8 cellular contexts compared by ENCODE assay signal in the genomic region with DNA sequence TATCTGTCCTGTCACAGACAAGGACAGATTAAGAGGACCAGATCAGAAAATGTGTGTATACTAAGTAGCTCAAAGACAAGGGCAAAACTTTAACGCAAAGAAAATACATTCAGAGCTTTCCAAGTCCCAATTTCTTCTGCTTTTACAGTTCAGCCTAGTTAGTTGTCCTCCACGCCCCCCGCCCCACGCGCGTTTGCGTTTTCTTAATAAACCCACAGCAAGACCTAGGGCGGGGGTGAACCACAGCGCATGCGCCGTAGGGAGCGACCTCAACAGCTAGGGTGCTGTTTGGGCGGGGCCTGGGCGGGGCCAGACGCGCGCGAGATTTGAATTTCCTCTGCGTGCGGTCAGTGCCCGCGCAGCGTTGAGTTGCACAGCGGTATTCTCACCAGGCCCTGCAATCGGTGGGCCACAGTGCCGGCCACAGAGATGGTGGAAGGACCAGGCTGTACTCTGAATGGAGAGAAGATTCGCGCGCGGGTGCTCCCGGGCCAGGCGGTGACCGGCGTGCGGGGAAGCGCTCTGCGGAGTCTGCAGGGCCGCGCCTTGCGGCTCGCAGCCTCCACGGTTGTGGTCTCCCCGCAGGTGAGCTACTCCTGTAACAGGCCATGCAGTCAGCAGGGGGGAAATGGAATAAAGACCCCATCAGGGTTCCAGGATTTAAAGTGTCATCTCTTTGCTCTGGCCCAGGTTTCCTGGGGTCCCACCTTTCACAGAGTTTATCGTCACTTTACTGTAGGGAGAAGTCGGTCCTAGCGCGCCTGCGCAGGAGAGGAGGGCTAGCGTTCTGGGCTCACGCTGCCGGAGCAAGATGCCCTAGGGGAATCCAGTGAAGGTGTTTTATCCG. TPM values are rescaled to one million over a fixed set of nuclear protein-coding genes. Genes with fewer than 3 reads are reported as not detected.
DNase-seq lines count a peak whose midpoint lies in the region; ATAC-seq, FAIRE-seq and TF ChIP-seq lines count a peak whose summit lies in the region.

A gene with protein sequence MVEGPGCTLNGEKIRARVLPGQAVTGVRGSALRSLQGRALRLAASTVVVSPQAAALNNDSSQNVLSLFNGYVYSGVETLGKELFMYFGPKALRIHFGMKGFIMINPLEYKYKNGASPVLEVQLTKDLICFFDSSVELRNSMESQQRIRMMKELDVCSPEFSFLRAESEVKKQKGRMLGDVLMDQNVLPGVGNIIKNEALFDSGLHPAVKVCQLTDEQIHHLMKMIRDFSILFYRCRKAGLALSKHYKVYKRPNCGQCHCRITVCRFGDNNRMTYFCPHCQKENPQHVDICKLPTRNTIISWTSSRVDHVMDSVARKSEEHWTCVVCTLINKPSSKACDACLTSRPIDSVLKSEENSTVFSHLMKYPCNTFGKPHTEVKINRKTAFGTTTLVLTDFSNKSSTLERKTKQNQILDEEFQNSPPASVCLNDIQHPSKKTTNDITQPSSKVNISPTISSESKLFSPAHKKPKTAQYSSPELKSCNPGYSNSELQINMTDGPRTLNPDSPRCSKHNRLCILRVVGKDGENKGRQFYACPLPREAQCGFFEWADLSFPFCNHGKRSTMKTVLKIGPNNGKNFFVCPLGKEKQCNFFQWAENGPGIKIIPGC (plus strand): TSS at position 350 of the 847 bp plus-strand sequence. CDS start 80 bp downstream, at position 430.

- H3K27me3 ChIP-seq in H1 (replicated peaks in 1 of 4; ENCODE audit: control insufficient read depth in 3 of 4, extremely low read depth in 1 of 4, insufficient read depth in 3 of 4, low read length in 3 of 4): no peaks in the 10 kb centered on the region

- no peak within 1 kb of the TSS for H2BK20ac ChIP-seq in H1 (ENCODE audit: low read length)

- ATAC-seq in GM19467 (IDR thresholded peaks at IDR 0.05; ENCODE audit: unreplicated experiment): peak; percentile 92

- no peak within 1 kb of the TSS for H3K56ac ChIP-seq in H1 (replicated peaks; ENCODE audit: insufficient read length, low read depth, low read length)

- H3K23me2 ChIP-seq in H1 (ENCODE audit: low read depth, low read length): no peaks in the 10 kb centered on the region; the same call in 1 of the 2 replicates

- POLR2A ChIA-PET in H1 (lab: Charles Lee; ENCODE audit: partially characterized antibody): interaction anchor here (0.7 to 1.0 kb wide), 2 partner anchors 25 to 132 kb away, joined by 3 read pairs; partner anchors contain the start of gene AGA

- DNase-seq in CMK (ENCODE audit: low read depth): peak; percentile 75
- peak; percentile 88 for DNase-seq in HPDE6-E6E7 (ENCODE audit: extremely low spot score)
- DNase-seq in NK-92 (lab: John Stamatoyannopoulos, UW; ENCODE audit: unreplicated experiment): peak; percentile 56
- DNase-seq in activated CD8-positive, alpha-beta memory T cell treated with anti-CD3 and anti-CD28 coated beads for 1 hour (ENCODE audit: extremely low read depth in 1 of 2, low read depth in 1 of 2): peak; percentile 88 to 94
- peak; percentile 61 to 90 for DNase-seq in H1 (ENCODE audit: low read depth in 1 of 2, low spot score in 2 of 2)
- peak; percentile 96 for DNase-seq in mesenteric fat pad (ENCODE audit: low spot score)
- DNase-seq in stimulated activated CD8-positive, alpha-beta memory T cell treated with anti-CD3 and anti-CD28 coated beads, Interleukin-15, amount 100 ng/mL, for 1 hour (ENCODE audit: low read depth): peak; percentile 96

- no peak for TF ChIP-seq RAD21 in H1 (IDR thresholded peaks at IDR 0.05 in 1 of 2, conservative IDR thresholded peaks at IDR 0.05 in 1 of 2; ENCODE audit: low read depth in 2 of 2, low read length in 2 of 2)

- no peak within 1 kb of the TSS for H3K27ac ChIP-seq in H1 (ENCODE audit: low read depth, low read length)

- H4K91ac ChIP-seq in H1 (replicated peaks; ENCODE audit: insufficient read length, low read length): no peak within 1 kb of the TSS

- no peak within 1 kb of the TSS for H2AK5ac ChIP-seq in H1 (ENCODE audit: low read depth, low read length)

- H3K79me2 ChIP-seq in H1 (ENCODE audit: control insufficient read depth in 1 of 2, insufficient read depth in 2 of 2, low read length in 2 of 2): peaks cover 0 to 6% of the 10 kb centered on the region in 2 experiments; a peak in 2 of 4 replicates

- 0 out of 2 replicates have a peak within 1 kb of the TSS, but pooled peaks have one; percentile 83 for H4K8ac ChIP-seq in H1 (ENCODE audit: extremely low read depth, insufficient read depth, low read length)

- H2AFZ ChIP-seq in H1 (ENCODE audit: low read length): peak within 1 kb of the TSS; percentile 74

- H3K18ac ChIP-seq in H1 (ENCODE audit: extremely low read depth, low read length): peak within 1 kb of the TSS; percentile 10; the same call in 1 of the 2 replicates

- no peak within 1 kb of the TSS for H2BK120ac ChIP-seq in H1 (replicated peaks; ENCODE audit: low read depth, low read length)

- H3K4me3 ChIP-seq in H1 (ENCODE audit: extremely low read depth in 1 of 4, insufficient read depth in 2 of 4, low read depth in 3 of 4, low read length in 4 of 4): peak within 1 kb of the TSS; percentile 60 to 83 (median 80)

- H3K9ac ChIP-seq in H1 (replicated peaks in 1 of 4; ENCODE audit: extremely low read depth in 1 of 4, low read depth in 3 of 4, low read length in 3 of 4): peak within 1 kb of the TSS in 3 of 4 experiments; percentile 56 to 90 (median 64); a peak in 6 of 7 replicates

- no peak within 1 kb of the TSS for H3K14ac ChIP-seq in H1 (ENCODE audit: insufficient read length)

- H2BK15ac ChIP-seq in H1 (ENCODE audit: low read length): no peak within 1 kb of the TSS

- H3K36me3 ChIP-seq in H1 (ENCODE audit: control insufficient read depth in 2 of 4, insufficient read depth in 4 of 4, low read length in 3 of 4): no peaks in the 10 kb centered on the region

- H2BK12ac ChIP-seq in H1 (ENCODE audit: low read depth, low read length): no peak within 1 kb of the TSS

- no peak within 1 kb of the TSS for H3K23ac ChIP-seq in H1 (ENCODE audit: insufficient read length)

- TF ChIP-seq POLR2A in H1 (IDR thresholded peaks at IDR 0.05; ENCODE audit: control extremely low read depth in 1 of 2, low read depth in 2 of 2, low read length in 2 of 2): peak; percentile 19 to 83

- peak within 1 kb of the TSS; percentile 45; the same call in 1 of the 2 replicates for H2BK5ac ChIP-seq in H1 (ENCODE audit: low read depth, low read length)

- FAIRE-seq in H1 (lab: Jason Lieb, UNC): no peak

- H4K20me1 ChIP-seq in H1 (replicated peaks in 1 of 2; ENCODE audit: control insufficient read depth in 1 of 2, insufficient read depth in 2 of 2, low read length in 2 of 2): no peaks in the 10 kb centered on the region

- H3K79me1 ChIP-seq in H1 (ENCODE audit: low read depth, low read length): no peaks in the 10 kb centered on the region

- WGBS in H1 (ENCODE audit: extremely low coverage in 1 of 2, insufficient coverage in 1 of 2, insufficient read length in 1 of 2, insufficient replicate concordance in 2 of 2, low coverage in 1 of 2, low lambda C conversion rate in 2 of 2, missing lambda C conversion rate in 1 of 2), 2 experiments: 3% methylated on average over 52 of the region's 52 CpGs; no CpG with 5 or more reads in 1 of the 2 experiments

- no peak for TF ChIP-seq CTCF in H1 (IDR thresholded peaks at IDR 0.05; ENCODE audit: control extremely low read depth in 1 of 3, insufficient read depth in 1 of 3, low read depth in 1 of 3, low read length in 3 of 3)

- H3K4me2 ChIP-seq in H1 (ENCODE audit: insufficient read depth in 1 of 2, low read depth in 2 of 2, low read length in 2 of 2): peak within 1 kb of the TSS; percentile 59 to 70

- CTCF ChIA-PET in H1 (lab: Charles Lee; ENCODE audit: partially characterized antibody): interaction anchor here (0.6 to 1.7 kb wide), 4 partner anchors 15 to 553 kb away, joined by 3 to 4 read pairs (median 4); no protein-coding TSS in a partner anchor

- no peak within 1 kb of the TSS for H3K4ac ChIP-seq in H1 (replicated peaks; ENCODE audit: insufficient read length, low read depth, low read length)

- TF ChIP-seq EP300 in H1 (IDR thresholded peaks at IDR 0.05; ENCODE audit: borderline replicate concordance in 1 of 2, low read depth in 2 of 2, low read length in 2 of 2): no peak

- no peaks in the 10 kb centered on the region for H3K9me3 ChIP-seq in H1 (ENCODE audit: insufficient read depth in 2 of 2, low read depth in 1 of 2, low read length in 1 of 2)

- peak within 1 kb of the TSS; percentile 48 for H4K5ac ChIP-seq in H1 (ENCODE audit: insufficient read length, low read depth, low read length)

- no peaks in the 10 kb centered on the region for H3K4me1 ChIP-seq in H1 (replicated peaks in 1 of 4; ENCODE audit: control insufficient read depth in 3 of 4, insufficient read depth in 4 of 4, low read length in 3 of 4)

TF ChIP-seq in H1, 55 proteins besides CTCF, POLR2A, EP300 and RAD21 (continues in another document):
- TF ChIP-seq SIN3A (conservative IDR thresholded peaks at IDR 0.05 in 1 of 2, IDR thresholded peaks at IDR 0.05 in 1 of 2; ENCODE audit: low read depth in 1 of 2, low read length in 2 of 2) (peak in 1 of 2 experiments; percentile 49; a peak in 1 of 4 replicates), KDM5A (IDR thresholded peaks at IDR 0.05; ENCODE audit: low read length) (no peak; the same call in 1 of the 2 replicates), BACH1 (IDR thresholded peaks at IDR 0.05; ENCODE audit: low read length) (peak; percentile 83), RNF2 (IDR thresholded peaks at IDR 0.05; ENCODE audit: borderline replicate concordance, low read depth, low read length, missing control alignments, poor library complexity, severe bottlenecking) (no peak), TAF7 (optimal IDR thresholded peaks at IDR 0.05; ENCODE audit: borderline replicate concordance, low read depth, low read length) (no peak), CHD2 (IDR thresholded peaks at IDR 0.05; ENCODE audit: low read length) (peak; percentile 77), CEBPB (IDR thresholded peaks at IDR 0.05; ENCODE audit: low read depth, low read length) (no peak)
- TF ChIP-seq, protein P1, sequence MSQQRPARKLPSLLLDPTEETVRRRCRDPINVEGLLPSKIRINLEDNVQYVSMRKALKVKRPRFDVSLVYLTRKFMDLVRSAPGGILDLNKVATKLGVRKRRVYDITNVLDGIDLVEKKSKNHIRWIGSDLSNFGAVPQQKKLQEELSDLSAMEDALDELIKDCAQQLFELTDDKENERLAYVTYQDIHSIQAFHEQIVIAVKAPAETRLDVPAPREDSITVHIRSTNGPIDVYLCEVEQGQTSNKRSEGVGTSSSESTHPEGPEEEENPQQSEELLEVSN (IDR thresholded peaks at IDR 0.05): peak; percentile 46; the same call in 1 of the 2 replicates

RNA-seq across cellular contexts. Expression of the gene that starts here (rescaled TPM):
- 10.8 and 11.0 TPM in 2 replicates for total RNA-seq in H1 (2021; fragmentation: NEBNext Ultra II Directional; extraction: Animal tissue kit (Norgen Biotek cat#: 25700))
- polyA plus RNA-seq in H1 (2011; rRNA removed): 3.5 and 5.5 TPM in 2 replicates
- polyA plus RNA-seq in H1 (2011; cell fraction: cytosol; rRNA removed): 7.1 TPM
- 5.3 TPM for polyA plus RNA-seq in H1 (2011; cell fraction: nucleus; rRNA removed)
- 4.4 to 6.0 TPM (median 5.1 TPM) in 4 replicates for polyA plus RNA-seq in H1 (2012, experiment 1 of 2)
- polyA plus RNA-seq in H1 (2012, experiment 2 of 2): 0.93 TPM
- polyA plus RNA-seq in H1 (2013, experiment 1 of 2): 7.2 TPM
- 7.6 TPM for polyA plus RNA-seq in H1 (2013, experiment 2 of 2)
- polyA minus RNA-seq in H1 (2011; rRNA and poly(A)+ RNA removed): 5.9 and 6.7 TPM in 2 replicates
- polyA minus RNA-seq in H1 (2011; cell fraction: cytosol; rRNA and poly(A)+ RNA removed): 5.3 TPM
- polyA minus RNA-seq in H1 (2011; cell fraction: nucleus; rRNA and poly(A)+ RNA removed): 17.2 TPM
- total RNA-seq in mesenteric fat pad: 0.32 TPM

Comparison
In these comparisons a context has a peak if more than half of its experiments do, and no peak if none do; other contexts are left out.
1. Peak in DNase-seq in mesenteric fat pad; RNA of the gene not detected or under 1 TPM.